ENCODE assay signal across 1 cellular context in the genomic region with DNA sequence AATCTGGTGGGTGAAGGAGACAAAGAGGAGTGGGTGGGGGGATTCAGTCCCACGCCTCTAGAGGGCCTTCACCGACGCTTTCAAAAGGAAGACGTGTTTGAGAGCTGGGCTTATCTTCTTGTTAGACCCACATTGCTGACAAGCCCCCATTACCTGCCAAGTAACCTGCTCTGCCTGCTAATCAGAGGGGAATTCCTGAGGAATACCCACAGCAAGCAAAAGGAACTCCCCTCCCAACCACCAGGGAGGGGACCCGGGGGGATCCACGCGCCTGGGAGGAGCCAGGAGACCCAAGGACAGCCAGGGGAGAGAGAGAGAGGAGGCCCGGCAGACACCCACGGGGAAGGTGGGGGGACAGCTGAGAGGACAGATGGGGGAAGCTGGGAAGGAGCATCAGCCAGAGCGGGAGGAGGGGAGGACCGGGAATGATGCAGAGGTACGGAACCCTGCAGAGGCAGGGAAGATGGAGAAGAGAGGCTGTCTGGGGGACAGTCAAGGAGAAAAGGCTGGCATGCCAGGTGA.
TF ChIP-seq lines count a peak whose summit lies in the region.

No MANE protein-coding gene starts in this region.

TF ChIP-seq in SK-N-SH, 30 proteins besides CTCF, POLR2A, EP300 and RAD21 (continued from another document):
- TF ChIP-seq, protein P1, sequence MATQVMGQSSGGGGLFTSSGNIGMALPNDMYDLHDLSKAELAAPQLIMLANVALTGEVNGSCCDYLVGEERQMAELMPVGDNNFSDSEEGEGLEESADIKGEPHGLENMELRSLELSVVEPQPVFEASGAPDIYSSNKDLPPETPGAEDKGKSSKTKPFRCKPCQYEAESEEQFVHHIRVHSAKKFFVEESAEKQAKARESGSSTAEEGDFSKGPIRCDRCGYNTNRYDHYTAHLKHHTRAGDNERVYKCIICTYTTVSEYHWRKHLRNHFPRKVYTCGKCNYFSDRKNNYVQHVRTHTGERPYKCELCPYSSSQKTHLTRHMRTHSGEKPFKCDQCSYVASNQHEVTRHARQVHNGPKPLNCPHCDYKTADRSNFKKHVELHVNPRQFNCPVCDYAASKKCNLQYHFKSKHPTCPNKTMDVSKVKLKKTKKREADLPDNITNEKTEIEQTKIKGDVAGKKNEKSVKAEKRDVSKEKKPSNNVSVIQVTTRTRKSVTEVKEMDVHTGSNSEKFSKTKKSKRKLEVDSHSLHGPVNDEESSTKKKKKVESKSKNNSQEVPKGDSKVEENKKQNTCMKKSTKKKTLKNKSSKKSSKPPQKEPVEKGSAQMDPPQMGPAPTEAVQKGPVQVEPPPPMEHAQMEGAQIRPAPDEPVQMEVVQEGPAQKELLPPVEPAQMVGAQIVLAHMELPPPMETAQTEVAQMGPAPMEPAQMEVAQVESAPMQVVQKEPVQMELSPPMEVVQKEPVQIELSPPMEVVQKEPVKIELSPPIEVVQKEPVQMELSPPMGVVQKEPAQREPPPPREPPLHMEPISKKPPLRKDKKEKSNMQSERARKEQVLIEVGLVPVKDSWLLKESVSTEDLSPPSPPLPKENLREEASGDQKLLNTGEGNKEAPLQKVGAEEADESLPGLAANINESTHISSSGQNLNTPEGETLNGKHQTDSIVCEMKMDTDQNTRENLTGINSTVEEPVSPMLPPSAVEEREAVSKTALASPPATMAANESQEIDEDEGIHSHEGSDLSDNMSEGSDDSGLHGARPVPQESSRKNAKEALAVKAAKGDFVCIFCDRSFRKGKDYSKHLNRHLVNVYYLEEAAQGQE (IDR thresholded peaks at IDR 0.05; ENCODE audit: low read depth, low read length) = no peak
- TF ChIP-seq TCF12 (IDR thresholded peaks at IDR 0.05) (no peak), FOXJ3 (CRISPR knock-in tag; IDR thresholded peaks at IDR 0.05) (no peak), SIN3A (IDR thresholded peaks at IDR 0.05; ENCODE audit: borderline replicate concordance, low read depth, low read length) (no peak), YY1 (IDR thresholded peaks at IDR 0.05; ENCODE audit: low read depth) (no peak), FOSL2 (IDR thresholded peaks at IDR 0.05; ENCODE audit: borderline replicate concordance, low read depth) (no peak), RXRA (IDR thresholded peaks at IDR 0.05; ENCODE audit: borderline replicate concordance, low read depth) (no peak), ELF1 (IDR thresholded peaks at IDR 0.05) (no peak)
- TF ChIP-seq, protein P2, sequence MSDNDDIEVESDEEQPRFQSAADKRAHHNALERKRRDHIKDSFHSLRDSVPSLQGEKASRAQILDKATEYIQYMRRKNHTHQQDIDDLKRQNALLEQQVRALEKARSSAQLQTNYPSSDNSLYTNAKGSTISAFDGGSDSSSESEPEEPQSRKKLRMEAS (IDR thresholded peaks at IDR 0.05; ENCODE audit: low read depth) = no peak
- TF ChIP-seq, protein P3, sequence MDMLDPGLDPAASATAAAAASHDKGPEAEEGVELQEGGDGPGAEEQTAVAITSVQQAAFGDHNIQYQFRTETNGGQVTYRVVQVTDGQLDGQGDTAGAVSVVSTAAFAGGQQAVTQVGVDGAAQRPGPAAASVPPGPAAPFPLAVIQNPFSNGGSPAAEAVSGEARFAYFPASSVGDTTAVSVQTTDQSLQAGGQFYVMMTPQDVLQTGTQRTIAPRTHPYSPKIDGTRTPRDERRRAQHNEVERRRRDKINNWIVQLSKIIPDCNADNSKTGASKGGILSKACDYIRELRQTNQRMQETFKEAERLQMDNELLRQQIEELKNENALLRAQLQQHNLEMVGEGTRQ (IDR thresholded peaks at IDR 0.05; ENCODE audit: borderline replicate concordance, low read depth, low read length) = no peak
- TF ChIP-seq, protein P4, sequence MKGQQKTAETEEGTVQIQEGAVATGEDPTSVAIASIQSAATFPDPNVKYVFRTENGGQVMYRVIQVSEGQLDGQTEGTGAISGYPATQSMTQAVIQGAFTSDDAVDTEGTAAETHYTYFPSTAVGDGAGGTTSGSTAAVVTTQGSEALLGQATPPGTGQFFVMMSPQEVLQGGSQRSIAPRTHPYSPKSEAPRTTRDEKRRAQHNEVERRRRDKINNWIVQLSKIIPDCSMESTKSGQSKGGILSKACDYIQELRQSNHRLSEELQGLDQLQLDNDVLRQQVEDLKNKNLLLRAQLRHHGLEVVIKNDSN (IDR thresholded peaks at IDR 0.05; ENCODE audit: borderline replicate concordance, low read depth) = no peak
- TF ChIP-seq, protein P5, sequence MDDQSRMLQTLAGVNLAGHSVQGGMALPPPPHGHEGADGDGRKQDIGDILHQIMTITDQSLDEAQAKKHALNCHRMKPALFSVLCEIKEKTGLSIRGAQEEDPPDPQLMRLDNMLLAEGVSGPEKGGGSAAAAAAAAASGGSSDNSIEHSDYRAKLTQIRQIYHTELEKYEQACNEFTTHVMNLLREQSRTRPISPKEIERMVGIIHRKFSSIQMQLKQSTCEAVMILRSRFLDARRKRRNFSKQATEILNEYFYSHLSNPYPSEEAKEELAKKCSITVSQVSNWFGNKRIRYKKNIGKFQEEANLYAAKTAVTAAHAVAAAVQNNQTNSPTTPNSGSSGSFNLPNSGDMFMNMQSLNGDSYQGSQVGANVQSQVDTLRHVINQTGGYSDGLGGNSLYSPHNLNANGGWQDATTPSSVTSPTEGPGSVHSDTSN (IDR thresholded peaks at IDR 0.05) = no peak
